In the genomic region with DNA sequence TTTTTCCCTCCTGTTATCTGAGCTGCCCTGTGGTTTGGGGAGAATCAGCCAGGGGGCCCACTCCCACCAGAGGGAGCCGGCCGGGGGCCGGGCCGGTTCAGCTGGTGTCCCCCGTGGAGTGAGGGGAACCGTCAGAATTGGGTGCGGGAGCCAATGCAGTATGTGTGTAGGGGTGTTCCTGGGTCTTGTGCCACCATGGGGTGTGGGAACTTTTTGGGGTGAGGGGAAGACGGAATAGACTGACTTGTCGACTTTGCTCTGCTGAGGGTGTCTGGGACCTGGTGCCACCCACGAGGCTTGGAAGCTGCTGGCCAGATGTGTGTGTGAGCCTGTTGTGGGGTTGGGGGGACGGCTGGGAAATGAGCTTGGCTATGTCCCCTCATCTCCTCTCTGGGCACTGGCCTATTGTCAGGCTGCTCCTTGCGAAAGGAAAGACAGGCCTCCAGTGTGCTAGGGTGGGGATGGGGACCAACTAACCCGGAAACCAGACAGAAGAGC, we compare ENCODE assay signal across 8 cellular contexts. TPM values are rescaled to one million over a fixed set of nuclear protein-coding genes. Genes with fewer than 3 reads are reported as not detected.
A peak's percentile ranks its signal among the peaks of the same experiment; 100 is the strongest.
DNase-seq lines count a peak whose midpoint lies in the region; ATAC-seq and TF ChIP-seq lines count a peak whose summit lies in the region.

No MANE protein-coding gene starts in this region.

- H2AFZ ChIP-seq in neural cell (ENCODE audit: low read depth, low read length) = no peak overlapping the region

- H3K4me1 Mint-ChIP-seq in CD4-positive, CD25-positive, alpha-beta regulatory T cell = peaks cover 5 to 86% (median 45%) of the 10 kb centered on the region in 4 donors

- H3K79me2 ChIP-seq in neural cell (replicated peaks; ENCODE audit: insufficient read depth, low read length) = peaks cover 7% of the 10 kb centered on the region

- no peak overlapping the region for H3K4me2 ChIP-seq in neural cell (ENCODE audit: low read length)

- H3K27ac ChIP-seq in CD4-positive, CD25-positive, alpha-beta regulatory T cell (ENCODE audit: insufficient read depth, low read length, poor library complexity, severe bottlenecking) = peak overlapping the region; percentile 99
- H3K27ac ChIP-seq in duodenal mucosa (ENCODE audit: low read depth, low read length) (no peak overlapping the region), neural cell (ENCODE audit: low read length) (no peak overlapping the region)

- H3K9me3 ChIP-seq in CD4-positive, CD25-positive, alpha-beta regulatory T cell (ENCODE audit: control insufficient read depth in 2 of 2, low read length in 2 of 2) = no peaks in the 10 kb centered on the region
- no peaks in the 10 kb centered on the region for H3K9me3 ChIP-seq in NT2/D1 (ENCODE audit: insufficient read depth, low read length)
- no peaks in the 10 kb centered on the region for H3K9me3 ChIP-seq in duodenal mucosa (ENCODE audit: control insufficient read depth in 1 of 2, low read length in 2 of 2)
- no peaks in the 10 kb centered on the region for H3K9me3 ChIP-seq in neural cell (ENCODE audit: low read length)

- peak in 2 of 3 donors; percentile 29 to 34 for DNase-seq in CD4-positive, CD25-positive, alpha-beta regulatory T cell
- DNase-seq in NT2/D1 (ENCODE audit: low read depth, low spot score) (no peak), NCI-H226 (no peak), NCI-H82 (lab: John Stamatoyannopoulos, UW) (no peak), occipital lobe (lab: John Stamatoyannopoulos, UW) (no peak)

- no peaks in the 10 kb centered on the region for H3K36me3 ChIP-seq in CD4-positive, CD25-positive, alpha-beta regulatory T cell (ENCODE audit: control insufficient read depth, insufficient read depth, low read length)
- no peaks in the 10 kb centered on the region for H3K36me3 ChIP-seq in NT2/D1 (ENCODE audit: insufficient read depth, insufficient read length, low read length)
- no peaks in the 10 kb centered on the region for H3K36me3 ChIP-seq in duodenal mucosa (ENCODE audit: control insufficient read depth in 1 of 2, insufficient read depth in 2 of 2, low read length in 2 of 2)
- H3K36me3 ChIP-seq in neural cell (ENCODE audit: insufficient read depth, low read length) = no peaks in the 10 kb centered on the region

- no peaks in the 10 kb centered on the region for H3K9me2 ChIP-seq in neural cell (ENCODE audit: insufficient read depth, low read length)

- H3K27me3 ChIP-seq in CD4-positive, CD25-positive, alpha-beta regulatory T cell (ENCODE audit: control insufficient read depth, insufficient read depth, low read length) = no peaks in the 10 kb centered on the region
- H3K27me3 ChIP-seq in NT2/D1 (ENCODE audit: insufficient read depth, insufficient read length) (peaks cover 25% of the 10 kb centered on the region), duodenal mucosa (ENCODE audit: control insufficient read depth in 1 of 2, insufficient read depth in 2 of 2, low read length in 2 of 2) (no peaks in the 10 kb centered on the region), neural cell (ENCODE audit: insufficient read depth, low read depth, low read length) (peaks cover 5% of the 10 kb centered on the region)

- H3K4me3 Mint-ChIP-seq in CD4-positive, CD25-positive, alpha-beta regulatory T cell = peak overlapping the region; percentile 92 to 99 (median 96)

- H3K27ac Mint-ChIP-seq in CD4-positive, CD25-positive, alpha-beta regulatory T cell = peak overlapping the region; percentile 87 to 100 (median 99)

- no peaks in the 10 kb centered on the region for H3F3A ChIP-seq in neural cell (ENCODE audit: insufficient read depth, low read length, poor library complexity, severe bottlenecking)

- peaks cover 0 to 5% (median 0%) of the 10 kb centered on the region in 7 donors for H3K9me3 Mint-ChIP-seq in CD4-positive, CD25-positive, alpha-beta regulatory T cell

- H3K9ac ChIP-seq in NT2/D1 (ENCODE audit: insufficient read length, low read depth) (peak overlapping the region; percentile 92), duodenal mucosa (ENCODE audit: low read depth in 1 of 2, low read length in 2 of 2) (peak overlapping the region; percentile 74 to 81), neural cell (ENCODE audit: low read length) (peak overlapping the region; percentile 55)

- no peaks in the 10 kb centered on the region for H3K36me3 Mint-ChIP-seq in CD4-positive, CD25-positive, alpha-beta regulatory T cell

- TF ChIP-seq CTCF in neural cell (IDR thresholded peaks at IDR 0.05; ENCODE audit: poor library complexity, severe bottlenecking) = no peak

- peaks cover 92% of the 10 kb centered on the region for H3K4me1 ChIP-seq in CD4-positive, CD25-positive, alpha-beta regulatory T cell (ENCODE audit: control insufficient read depth, insufficient read depth, low read length, poor library complexity, severe bottlenecking)
- H3K4me1 ChIP-seq in NT2/D1 (ENCODE audit: insufficient read depth, insufficient read length) (peaks cover 41% of the 10 kb centered on the region), duodenal mucosa (ENCODE audit: control insufficient read depth in 1 of 2, insufficient read depth in 2 of 2, low read length in 2 of 2) (peaks cover 77 to 80% of the 10 kb centered on the region in 2 donors)

- H3K27me3 Mint-ChIP-seq in CD4-positive, CD25-positive, alpha-beta regulatory T cell = peaks cover 18% of the 10 kb centered on the region

- no peaks in the 10 kb centered on the region for H4K20me1 ChIP-seq in neural cell (ENCODE audit: insufficient read depth)

- no peak for ATAC-seq in CD4-positive, CD25-positive, alpha-beta regulatory T cell (ENCODE audit: low read depth in 2 of 2)
- ATAC-seq in GM21723 (IDR thresholded peaks at IDR 0.05; ENCODE audit: unreplicated experiment) = no peak

- H3K4me3 ChIP-seq in CD4-positive, CD25-positive, alpha-beta regulatory T cell (ENCODE audit: low read depth, low read length) = peak overlapping the region; percentile 83
- H3K4me3 ChIP-seq in NT2/D1 (ENCODE audit: insufficient read length, low read depth) (peak overlapping the region; percentile 79), duodenal mucosa (ENCODE audit: low read depth in 1 of 2, low read length in 2 of 2) (peak overlapping the region; percentile 83 to 85), neural cell (ENCODE audit: low read length) (peak overlapping the region; percentile 81)

- no peak for TF ChIP-seq EP300 in neural cell (conservative IDR thresholded peaks at IDR 0.05; ENCODE audit: poor library complexity, severe bottlenecking)

- no peak for TF ChIP-seq RAD21 in neural cell (conservative IDR thresholded peaks at IDR 0.05)

TF ChIP-seq in neural cell, 6 proteins besides CTCF, POLR2A, EP300 and RAD21:
- TF ChIP-seq TAF1 (IDR thresholded peaks at IDR 0.05; ENCODE audit: low read depth) = no peak
- no peak for TF ChIP-seq SMC3 (conservative IDR thresholded peaks at IDR 0.05; ENCODE audit: poor library complexity)
- TF ChIP-seq MXI1 (conservative IDR thresholded peaks at IDR 0.05; ENCODE audit: poor library complexity, severe bottlenecking) = no peak
- no peak for TF ChIP-seq POLR2AphosphoS5 (IDR thresholded peaks at IDR 0.05)

RNA-seq across cellular contexts. Expression of a gene that starts 9.9 kb away (rescaled TPM):
- 126 TPM for total RNA-seq in CD4-positive, CD25-positive, alpha-beta regulatory T cell
- polyA plus RNA-seq in CD4-positive, CD25-positive, alpha-beta regulatory T cell = 10 to 100 TPM in 3 of 4 donors, 1 to 10 TPM in 1; 7.3 to 14.5 (median 12.6) TPM
- 4.7 and 6.6 TPM in 2 replicates for polyA plus RNA-seq in neural cell
- polyA minus RNA-seq in neural cell = 9.7 and 11.2 TPM in 2 replicates
- total RNA-seq in occipital lobe = 7.2 TPM

RNA-seq across cellular contexts. Expression of a gene that starts 31.2 kb away (rescaled TPM):
- 5.7 TPM for total RNA-seq in CD4-positive, CD25-positive, alpha-beta regulatory T cell
- polyA plus RNA-seq in CD4-positive, CD25-positive, alpha-beta regulatory T cell = 1 to 10 TPM in 2 of 4 donors, under 1 TPM in 1, not detected in 1; 0.59 to 1.7 (median 1.1) TPM
- polyA plus RNA-seq in neural cell = 1.9 and 2.2 TPM in 2 replicates
- polyA minus RNA-seq in neural cell = 3.2 and 3.9 TPM in 2 replicates
- total RNA-seq in occipital lobe = 1.6 TPM

RNA-seq across cellular contexts. Expression of a gene that starts 45.7 kb away (rescaled TPM):
- not detected for total RNA-seq in CD4-positive, CD25-positive, alpha-beta regulatory T cell
- not detected for polyA plus RNA-seq in CD4-positive, CD25-positive, alpha-beta regulatory T cell
- polyA plus RNA-seq in neural cell = not detected in 2 replicates
- 0.73 TPM in 1 of 2 replicates, not detected in the other for polyA minus RNA-seq in neural cell
- total RNA-seq in occipital lobe = 0.31 TPM

Comparison
In these comparisons a context has a peak if more than half of its experiments do, and no peak if none do; other contexts are left out.
1. DNase-seq: peak in CD4-positive, CD25-positive, alpha-beta regulatory T cell (2 of 3); none in NT2/D1 (single experiment), NCI-H226 (single experiment), NCI-H82 (single experiment) and occipital lobe (single experiment).
2. RNA of a gene that starts 9.9 kb away (total RNA-seq): 126 TPM in CD4-positive, CD25-positive, alpha-beta regulatory T cell (single experiment); 7.2 TPM in occipital lobe (single experiment); every median in the first group is over 10 times any median in the second.
3. Peak in every context shown above with its lines, with median percentiles within 50 percentile points of each other: H3K4me3 ChIP-seq and H3K9ac ChIP-seq.